In genomic region chr20:3795511-3796468, GRCh38 we compare ENCODE assay signal across 8 cellular contexts. TPM values are rescaled to one million over a fixed set of nuclear protein-coding genes. Genes with fewer than 3 reads are reported as not detected.
DNase-seq lines count a peak whose midpoint lies in the region; ATAC-seq and TF ChIP-seq lines count a peak whose summit lies in the region.

Gene CDC25B (plus strand): TSS chr20:3796310. CDS start chr20:3796532, 222 bp downstream.

- H2AFZ ChIP-seq in KMS-11 (ENCODE audit: low read depth) = peak within 1 kb of the TSS; percentile 79

- peaks cover 7% of the 10 kb centered on the region; the same call in 1 of the 2 replicates for H3K79me2 ChIP-seq in KMS-11 (ENCODE audit: insufficient read depth, low read depth)

- H3K36me3 ChIP-seq in KMS-11 (ENCODE audit: insufficient read depth) = no peaks in the 10 kb centered on the region
- peaks cover 0 to 2% of the 10 kb centered on the region in 2 donors for H3K36me3 ChIP-seq in esophagus (ENCODE audit: control insufficient read depth in 2 of 2, insufficient read depth in 2 of 2, low read length in 1 of 2)
- H3K36me3 ChIP-seq in muscle layer of colon (ENCODE audit: insufficient read depth, low read length) = peaks cover 17% of the 10 kb centered on the region

- 1% methylated on average over 61 to 68 of the region's 69 CpGs for WGBS in esophagus, 2 donors

- H4K20me1 ChIP-seq in KMS-11 (ENCODE audit: insufficient read depth) = no peaks in the 10 kb centered on the region

- H3K9ac ChIP-seq in KMS-11 (peak within 1 kb of the TSS; percentile 71), muscle layer of colon (ENCODE audit: low read length) (peak within 1 kb of the TSS; percentile 86)

- H3K4me1 ChIP-seq in KMS-11 (ENCODE audit: low read depth, poor library complexity, severe bottlenecking) = peaks cover 18% of the 10 kb centered on the region
- H3K4me1 ChIP-seq in esophagus (ENCODE audit: control insufficient read depth in 2 of 2, insufficient read depth in 2 of 2, low read length in 1 of 2) = peaks cover 0 to 20% of the 10 kb centered on the region in 2 donors
- peaks cover 41% of the 10 kb centered on the region for H3K4me1 ChIP-seq in muscle layer of colon (ENCODE audit: insufficient read depth, low read length)

- ATAC-seq in GM21737 (IDR thresholded peaks at IDR 0.05; ENCODE audit: unreplicated experiment) = peak; percentile 57

- no peaks in the 10 kb centered on the region for H3K27me3 ChIP-seq in KMS-11 (ENCODE audit: insufficient read depth, low read depth)
- H3K27me3 ChIP-seq in esophagus (ENCODE audit: control insufficient read depth in 1 of 2, insufficient read depth in 2 of 2, low read length in 2 of 2) = no peaks in the 10 kb centered on the region
- H3K27me3 ChIP-seq in muscle layer of colon (ENCODE audit: control insufficient read depth in 1 of 2, insufficient read depth in 2 of 2, low read length in 2 of 2) = no peaks in the 10 kb centered on the region

- TF ChIP-seq CTCF in KMS-11 (conservative IDR thresholded peaks at IDR 0.05; ENCODE audit: low read depth, low read length) = peak; percentile 28; the same call in 1 of the 2 replicates

- peak; percentile 98 for DNase-seq in DMS53 (lab: John Stamatoyannopoulos, UW)
- peak; percentile 90 for DNase-seq in activated T-cell treated with anti-CD3 and anti-CD28 coated beads, Interleukin-2, amount 50 U/mL, for 1 hour
- peak; percentile 81 for DNase-seq in stimulated activated CD8-positive, alpha-beta memory T cell treated with anti-CD3 and anti-CD28 coated beads, Interleukin-7, amount 100 ng/mL, for 4 hours (ENCODE audit: low read depth in 2 of 2)

- peak within 1 kb of the TSS; percentile 95 for H3K4me2 ChIP-seq in KMS-11

- H3K9me3 ChIP-seq in esophagus (ENCODE audit: control insufficient read depth in 2 of 2, insufficient read depth in 1 of 2, low read depth in 1 of 2, low read length in 1 of 2) (no peaks in the 10 kb centered on the region), muscle layer of colon (ENCODE audit: low read length) (no peaks in the 10 kb centered on the region)

- no peak within 1 kb of the TSS for H3K4me3 ChIP-seq in KMS-11 (IDR thresholded peaks at IDR 0.05; ENCODE audit: insufficient read depth, low read depth, low read length)
- H3K4me3 ChIP-seq in esophagus (ENCODE audit: low read depth in 1 of 2, low read length in 2 of 2) = peak within 1 kb of the TSS; percentile 62 to 63
- peak within 1 kb of the TSS; percentile 62 to 82 for H3K4me3 ChIP-seq in muscle layer of colon (ENCODE audit: low read depth in 1 of 2, low read length in 2 of 2)

- H3K27ac ChIP-seq in KMS-11 (peak within 1 kb of the TSS; percentile 59), esophagus (ENCODE audit: low read depth in 2 of 2, low read length in 1 of 2) (peak within 1 kb of the TSS; percentile 96 to 98), muscle layer of colon (ENCODE audit: low read depth, low read length) (peak within 1 kb of the TSS; percentile 87)

TF ChIP-seq in PFSK-1, 5 proteins besides CTCF, POLR2A, EP300 and RAD21:
- 0 out of 2 replicates have a peak, but pooled peaks have one; percentile 35 for TF ChIP-seq SIN3A (IDR thresholded peaks at IDR 0.05; ENCODE audit: borderline replicate concordance, insufficient read depth, low read length)
- TF ChIP-seq TAF1 (IDR thresholded peaks at IDR 0.05; ENCODE audit: borderline replicate concordance, insufficient read depth, low read length) = 0 out of 2 replicates have a peak, but pooled peaks have one; percentile 40
- TF ChIP-seq POLR2AphosphoS5 (IDR thresholded peaks at IDR 0.05; ENCODE audit: low read depth, low read length) = peak; percentile 76
- TF ChIP-seq REST (IDR thresholded peaks at IDR 0.05; ENCODE audit: insufficient read depth in 1 of 2, low read depth in 2 of 2, low read length in 2 of 2) = no peak
- TF ChIP-seq FOXP2 (optimal IDR thresholded peaks at IDR 0.05; ENCODE audit: borderline replicate concordance, extremely low read depth, extremely low read length, insufficient read depth) = no peak

RNA-seq across cellular contexts. Expression of gene CDC25B, which starts in this region (rescaled TPM):
- polyA plus RNA-seq in PFSK-1 (2012; ENCODE audit: insufficient read length, low read depth) = 168 TPM
- polyA plus RNA-seq in esophagus = 10 to 100 TPM; 15.6 to 21.8 TPM
